ENCODE assay signal across 8 cellular contexts in the genomic region with DNA sequence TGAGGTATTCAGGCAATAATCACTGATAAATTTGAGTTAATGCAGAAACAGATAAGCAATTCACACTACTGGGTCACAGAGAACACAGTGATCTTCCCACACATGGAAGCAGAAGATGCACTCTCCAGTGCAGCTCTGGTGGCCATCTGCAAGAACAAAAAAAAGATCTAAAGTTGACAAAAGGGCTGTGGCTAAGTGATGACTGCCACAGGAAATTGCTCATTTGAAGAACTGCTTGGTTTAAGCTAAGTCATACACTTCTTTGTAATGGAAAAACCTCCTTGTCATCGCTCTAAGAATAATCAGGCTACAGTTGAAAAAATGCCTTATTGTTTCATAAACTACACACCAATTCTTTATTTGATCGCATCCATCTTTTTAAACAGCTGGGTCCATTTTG.
DNase-seq lines count a peak whose midpoint lies in the region; ATAC-seq and TF ChIP-seq lines count a peak whose summit lies in the region.

No MANE protein-coding gene starts in this region.

- H3K4me3 Mint-ChIP-seq in Caco-2 (ENCODE audit: unreplicated experiment) = no peak overlapping the region

- H3K9me3 ChIP-seq in mucosa of descending colon (no peaks in the 10 kb centered on the region), Caco-2 (no peaks in the 10 kb centered on the region)

- no peaks in the 10 kb centered on the region for H3K27me3 Mint-ChIP-seq in Caco-2 (ENCODE audit: insufficient read depth, unreplicated experiment)

- H3K4me3 ChIP-seq in GM12864 (ENCODE audit: low read depth, low read length) (no peak overlapping the region; the same call in 1 of the 2 replicates), mucosa of descending colon (no peak overlapping the region), Caco-2 (ENCODE audit: low read depth, low read length) (no peak overlapping the region)

- ATAC-seq in mucosa of descending colon (peak; percentile 68), GM19324 (IDR thresholded peaks at IDR 0.05; ENCODE audit: low FRiP score, unreplicated experiment) (no peak)

- no peaks in the 10 kb centered on the region for H3K27me3 ChIP-seq in Caco-2 (replicated peaks; ENCODE audit: control insufficient read depth, insufficient read depth, low read length)

- intact Hi-C loops in mucosa of descending colon (cut with DNase I, micrococcal nuclease) = no loop called here
- intact Hi-C loops in Caco-2 (cut with micrococcal nuclease; ENCODE audit: unreplicated experiment) = no loop called here

- no peak overlapping the region for H3K27ac Mint-ChIP-seq in Caco-2 (ENCODE audit: unreplicated experiment)

- peaks cover 4% of the 10 kb centered on the region for H3K36me3 Mint-ChIP-seq in Caco-2 (ENCODE audit: insufficient read depth, unreplicated experiment)

- no peaks in the 10 kb centered on the region for H3K4me1 Mint-ChIP-seq in Caco-2 (ENCODE audit: low read depth, unreplicated experiment)

- BruUV-seq in Caco-2 (replicated peaks; lab: Mats Ljungman, UMichigan) = no TSS peak

- H3K4me1 ChIP-seq in mucosa of descending colon (ENCODE audit: low read depth) = no peaks in the 10 kb centered on the region
- H3K4me1 ChIP-seq in Caco-2 = no peaks in the 10 kb centered on the region

- POLR2A ChIA-PET in Caco-2 (lab: Charles Lee) = no interaction called here

- CTCF ChIA-PET in Caco-2 (lab: Charles Lee) = no interaction called here

- TF ChIP-seq CTCF in GM12864 (IDR thresholded peaks at IDR 0.05; ENCODE audit: low read depth, low read length, missing control alignments) = no peak
- no peak for TF ChIP-seq CTCF in mucosa of descending colon (IDR thresholded peaks at IDR 0.05)
- TF ChIP-seq CTCF in Caco-2 (IDR thresholded peaks at IDR 0.05; ENCODE audit: insufficient read depth in 1 of 2, low read depth in 1 of 2, low read length in 1 of 2, severe bottlenecking in 1 of 2, unreplicated experiment in 1 of 2) = no peak

- H3K9me3 Mint-ChIP-seq in Caco-2 (ENCODE audit: unreplicated experiment) = no peaks in the 10 kb centered on the region

- H3K36me3 ChIP-seq in mucosa of descending colon (ENCODE audit: low read depth) = no peaks in the 10 kb centered on the region
- no peaks in the 10 kb centered on the region for H3K36me3 ChIP-seq in Caco-2 (ENCODE audit: control insufficient read depth, insufficient read depth, low read length)

- DNase-seq in GM12864 (ENCODE audit: low read depth) = peak; percentile 84
- DNase-seq in H4 (ENCODE audit: low spot score) = peak; percentile 49
- DNase-seq in NAMALWA (ENCODE audit: low spot score) = peak; percentile 56
- peak; percentile 54 for DNase-seq in activated naive CD4-positive, alpha-beta T cell treated with anti-CD3 and anti-CD28 coated beads, Interleukin-2, amount 50 U/mL, for 16 hours
- no peak for DNase-seq in mucosa of descending colon
- DNase-seq in Caco-2 = no peak
- DNase-seq in D341Med (ENCODE audit: low spot score) = no peak

Comparison
In these comparisons a context has a peak if more than half of its experiments do, and no peak if none do; other contexts are left out.
1. DNase-seq: peak in GM12864 (single experiment), H4 (single experiment), NAMALWA (single experiment) and activated naive CD4-positive, alpha-beta T cell treated with anti-CD3 and anti-CD28 coated beads, Interleukin-2, amount 50 U/mL, for 16 hours (single experiment); none in mucosa of descending colon (0 of 3), Caco-2 (0 of 2) and D341Med (single experiment).